16 cellular contexts compared by ENCODE assay signal in the genomic region with DNA sequence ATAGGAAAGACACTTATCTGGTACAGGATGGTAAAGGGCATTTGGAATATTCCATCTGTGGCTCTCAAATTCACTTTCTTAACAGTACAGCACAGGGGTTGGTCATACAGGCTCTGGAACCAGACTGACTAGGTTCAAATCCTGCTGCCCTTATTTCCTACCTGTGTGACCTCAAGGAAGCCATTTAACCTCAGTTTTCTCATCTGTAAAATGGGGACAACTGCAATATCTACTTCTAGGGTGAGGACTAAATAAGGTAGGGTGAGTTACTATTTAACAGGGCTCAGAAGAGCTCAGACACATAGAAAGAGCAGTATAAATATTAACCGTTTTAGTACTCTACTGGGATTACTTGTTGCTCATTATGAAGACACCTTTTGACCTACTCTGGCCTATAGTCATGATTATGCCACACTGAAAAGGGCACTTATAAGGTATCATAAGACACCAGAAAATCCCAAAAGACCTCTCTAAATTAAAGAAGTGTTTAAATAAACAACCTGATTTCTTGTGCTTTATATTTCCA.
"Had no signal": no experiment of that assay in that cellular context is flagged by ENCODE, and none has a peak within 500 bp of the region (broad histone marks: within the 10 kb centered on the region; RNA-seq: fewer than 3 reads in every experiment).

No MANE protein-coding gene starts in this region.

- H3K27ac Mint-ChIP-seq: activated CD4-positive, alpha-beta memory T cell treated with anti-CD3 and anti-CD28 coated beads for 36 hours; activated CD8-positive, alpha-beta memory T cell treated with anti-CD3 and anti-CD28 coated beads, Interleukin-2, amount 10 ng/mL, durations not matched to agents 7 days and 5 days had no signal

- DNase-seq: activated CD4-positive, alpha-beta memory T cell treated with anti-CD3 and anti-CD28 coated beads for 36 hours; activated CD4-positive, alpha-beta T cell treated with anti-CD3 and anti-CD28 coated beads for 36 hours; activated CD8-positive, alpha-beta memory T cell treated with anti-CD3 and anti-CD28 coated beads, Interleukin-2, amount 10 ng/mL, durations not matched to agents 7 days and 5 days; activated effector memory CD4-positive, alpha-beta T cell treated with anti-CD3 and anti-CD28 coated beads, Interleukin-2, amount 50 U/mL, for 16 hours; activated T-cell treated with anti-CD3 and anti-CD28 coated beads, Interleukin-2, amount 50 U/mL, for 24 hours; central memory CD4-positive, alpha-beta T cell; islet precursor cell; mammary epithelial cell; naive thymus-derived CD4-positive, alpha-beta T cell; retina; stimulated activated CD4-positive, alpha-beta T cell treated with anti-CD3 and anti-CD28 coated beads, Interleukin-4, amount 100 ng/mL, for 1 hour; stimulated activated naive CD8-positive, alpha-beta T cell treated with anti-CD3 and anti-CD28 coated beads, Interleukin-15, Interleukin-2, amounts not matched to agents 100 U/mL and 50 U/mL, for 24 hours; T-cell had no signal

- H3K9me3 Mint-ChIP-seq: activated CD4-positive, alpha-beta memory T cell treated with anti-CD3 and anti-CD28 coated beads for 36 hours; activated T-cell treated with anti-CD3 and anti-CD28 coated beads, Interleukin-2, amount 50 U/mL, for 24 hours; T-cell had no signal

- H3K27me3 Mint-ChIP-seq: activated CD4-positive, alpha-beta memory T cell treated with anti-CD3 and anti-CD28 coated beads for 36 hours; activated CD4-positive, alpha-beta T cell treated with anti-CD3 and anti-CD28 coated beads for 36 hours; activated CD8-positive, alpha-beta memory T cell treated with anti-CD3 and anti-CD28 coated beads, Interleukin-2, amount 10 ng/mL, durations not matched to agents 7 days and 5 days; activated naive CD8-positive, alpha-beta T cell; activated T-cell treated with anti-CD3 and anti-CD28 coated beads, Interleukin-2, amount 50 U/mL, for 24 hours; naive thymus-derived CD4-positive, alpha-beta T cell; T-cell had no signal

- H3K4me3 Mint-ChIP-seq: activated CD4-positive, alpha-beta memory T cell treated with anti-CD3 and anti-CD28 coated beads for 36 hours; activated CD4-positive, alpha-beta T cell treated with anti-CD3 and anti-CD28 coated beads for 36 hours; activated T-cell treated with anti-CD3 and anti-CD28 coated beads, Interleukin-2, amount 50 U/mL, for 24 hours had no signal

- ATAC-seq: activated CD4-positive, alpha-beta T cell treated with anti-CD3 and anti-CD28 coated beads for 36 hours; activated CD8-positive, alpha-beta memory T cell treated with anti-CD3 and anti-CD28 coated beads, Interleukin-2, amount 10 ng/mL, durations not matched to agents 7 days and 5 days; esophagus mucosa; left lobe of liver; naive thymus-derived CD4-positive, alpha-beta T cell; stimulated activated naive CD8-positive, alpha-beta T cell treated with anti-CD3 and anti-CD28 coated beads, Interleukin-15, Interleukin-2, amounts not matched to agents 100 U/mL and 50 U/mL, for 24 hours; T-cell had no signal
